ENCODE assay signal across 20 cellular contexts in genomic region chr16:4215106-4215505, GRCh38. TPM values are rescaled to one million over a fixed set of nuclear protein-coding genes. Genes with fewer than 3 reads are reported as not detected.
"Had no signal": no experiment of that assay in that cellular context is flagged by ENCODE, and none has a peak within 500 bp of the region (broad histone marks: within the 10 kb centered on the region; RNA-seq: fewer than 3 reads in every experiment).

No MANE protein-coding gene starts in this region.

- H3K4me3 ChIP-seq: breast epithelium, lung, skin epidermis, suprapubic skin had no signal

- H3K27ac ChIP-seq: suprapubic skin had no signal

- H3K36me3 ChIP-seq: breast epithelium, suprapubic skin had no signal

- H3K4me1 ChIP-seq: breast epithelium had no signal

- ATAC-seq: activated CD4-positive, alpha-beta T cell treated with anti-CD3 and anti-CD28 coated beads for 36 hours; activated T-helper 17 cell treated with anti-CD3 and anti-CD28 coated beads, Interleukin-2, amount 50 U/mL, for 72 hours; natural killer cell; stimulated activated effector memory CD8-positive, alpha-beta T cell treated with anti-CD3 and anti-CD28 coated beads, Interleukin-12 subunit alpha, Interleukin-12 subunit beta, amount 100 ng/mL, for 72 hours; stimulated activated naive CD8-positive, alpha-beta T cell treated with anti-CD3 and anti-CD28 coated beads, Interleukin-15, amount 100 ng/mL, for 72 hours; T-helper 17 cell had no signal

- H3K9me3 ChIP-seq: breast epithelium, suprapubic skin had no signal

- DNase-seq: activated B cell treated with CpG ODN at 0.5 μM for 24 hours; activated CD4-positive, alpha-beta T cell treated with anti-CD3 and anti-CD28 coated beads for 36 hours; activated CD4-positive, alpha-beta T cell treated with anti-CD3 and anti-CD28 coated beads, Interleukin-2, amount 50 U/mL, for 4 hours; activated CD8-positive, alpha-beta memory T cell treated with anti-CD3 and anti-CD28 coated beads for 24 hours; activated CD8-positive, alpha-beta memory T cell treated with anti-CD3 and anti-CD28 coated beads, Interleukin-2, amount 50 U/mL, for 4 hours; activated T-cell treated with anti-CD3 and anti-CD28 coated beads, Interleukin-2, amount 50 U/mL, for 24 hours; cortex of kidney; kidney; natural killer cell; stimulated activated CD4-positive, alpha-beta T cell treated with anti-CD3 and anti-CD28 coated beads, Interleukin-2, amount 100 ng/mL, for 24 hours; stimulated activated naive CD8-positive, alpha-beta T cell treated with anti-CD3 and anti-CD28 coated beads, Interleukin-15, amount 100 ng/mL, for 72 hours; SW 1271; T-helper 17 cell had no signal

- H3K27me3 ChIP-seq: breast epithelium, suprapubic skin had no signal

RNA-seq across cellular contexts. Expression of gene SRL, which starts 26.8 kb away (rescaled TPM):
- total RNA-seq: activated B cell treated with CpG ODN at 0.5 μM for 24 hours; activated CD4-positive, alpha-beta T cell treated with anti-CD3 and anti-CD28 coated beads for 36 hours; activated T-helper 17 cell treated with anti-CD3 and anti-CD28 coated beads, Interleukin-2, amount 50 U/mL, for 72 hours; natural killer cell; osteoblast; T-helper 17 cell had no signal
